In genomic region chr6:31441368-31442267, GRCh38 we compare ENCODE assay signal across 1 cellular context.
A peak's percentile ranks its signal among the peaks of the same experiment; 100 is the strongest.
TF ChIP-seq lines count a peak whose summit lies in the region.

No MANE protein-coding gene starts in this region.

TF ChIP-seq in HepG2, 621 proteins besides CTCF, POLR2A, EP300 and RAD21 (continued from another document and continues in another):
- TF ChIP-seq REST (IDR thresholded peaks at IDR 0.05; ENCODE audit: borderline replicate concordance in 1 of 2, low read depth in 1 of 2, low read length in 2 of 2) (no peak), RXRA (CRISPR knock-in tag; IDR thresholded peaks at IDR 0.05) (no peak; the same call in 1 of the 2 replicates), AFF4 (CRISPR knock-in tag; IDR thresholded peaks at IDR 0.05) (no peak), ZNF558 (CRISPR knock-in tag; IDR thresholded peaks at IDR 0.05; ENCODE audit: borderline replicate concordance) (no peak), YY1 (IDR thresholded peaks at IDR 0.05; ENCODE audit: insufficient read depth, insufficient replicate concordance, low read depth, low read length) (no peak), NAIF1 (CRISPR knock-in tag; IDR thresholded peaks at IDR 0.05; ENCODE audit: borderline replicate concordance) (no peak), STAT6 (CRISPR knock-in tag; IDR thresholded peaks at IDR 0.05; ENCODE audit: borderline replicate concordance) (no peak), TRAFD1 (CRISPR knock-in tag; IDR thresholded peaks at IDR 0.05; ENCODE audit: borderline replicate concordance) (no peak), ZBTB39 (CRISPR knock-in tag; IDR thresholded peaks at IDR 0.05) (no peak), ZNF350 (CRISPR knock-in tag; IDR thresholded peaks at IDR 0.05; ENCODE audit: borderline replicate concordance, low read depth) (no peak), ZNF543 (CRISPR knock-in tag; IDR thresholded peaks at IDR 0.05) (no peak), U2AF2 (IDR thresholded peaks at IDR 0.05; ENCODE audit: low read depth, low read length) (no peak), FOXP1 (IDR thresholded peaks at IDR 0.05) (no peak), FOXP1 (CRISPR knock-in tag; IDR thresholded peaks at IDR 0.05) (no peak), NFE2L2 (IDR thresholded peaks at IDR 0.05; ENCODE audit: low read length) (no peak), TAF1 (CRISPR knock-in tag; IDR thresholded peaks at IDR 0.05) (no peak), HOXA3 (CRISPR knock-in tag; IDR thresholded peaks at IDR 0.05) (peak; percentile 34; the same call in 1 of the 2 replicates), HOXA9 (CRISPR knock-in tag; IDR thresholded peaks at IDR 0.05; ENCODE audit: borderline replicate concordance) (no peak), ZNF510 (CRISPR knock-in tag; IDR thresholded peaks at IDR 0.05; ENCODE audit: low read depth) (no peak), ZNF44 (CRISPR knock-in tag; IDR thresholded peaks at IDR 0.05) (no peak), CREBL2 (CRISPR knock-in tag; IDR thresholded peaks at IDR 0.05; ENCODE audit: borderline replicate concordance) (no peak), SOX13 (IDR thresholded peaks at IDR 0.05) (no peak), SOX13 (CRISPR knock-in tag; conservative IDR thresholded peaks at IDR 0.05 in 1 of 2, IDR thresholded peaks at IDR 0.05 in 1 of 2) (no peak), ZNF180 (CRISPR knock-in tag; IDR thresholded peaks at IDR 0.05; ENCODE audit: borderline replicate concordance, low read depth) (no peak), MXD4 (CRISPR knock-in tag; IDR thresholded peaks at IDR 0.05) (no peak), ZNF329 (CRISPR knock-in tag; IDR thresholded peaks at IDR 0.05; ENCODE audit: low read depth) (no peak), ZSCAN12 (CRISPR knock-in tag; IDR thresholded peaks at IDR 0.05) (no peak), HNRNPK (IDR thresholded peaks at IDR 0.05; ENCODE audit: low read depth, low read length, poor library complexity, severe bottlenecking) (no peak), RFXANK (CRISPR knock-in tag; IDR thresholded peaks at IDR 0.05) (no peak), DZIP1 (CRISPR knock-in tag; IDR thresholded peaks at IDR 0.05) (peak; percentile 84; the same call in 1 of the 2 replicates), KLF6 (CRISPR knock-in tag; IDR thresholded peaks at IDR 0.05) (no peak), ZBTB14 (CRISPR knock-in tag; IDR thresholded peaks at IDR 0.05) (no peak), TEAD3 (CRISPR knock-in tag; optimal IDR thresholded peaks at IDR 0.05; ENCODE audit: borderline replicate concordance) (peak; percentile 37), RBM39 (IDR thresholded peaks at IDR 0.05; ENCODE audit: low read depth, low read length, poor library complexity, severe bottlenecking) (no peak), ZNF383 (CRISPR knock-in tag; IDR thresholded peaks at IDR 0.05; ENCODE audit: borderline replicate concordance) (no peak), TRIM24 (CRISPR knock-in tag; IDR thresholded peaks at IDR 0.05) (no peak), ZKSCAN5 (CRISPR knock-in tag; IDR thresholded peaks at IDR 0.05) (no peak), ZNF776 (CRISPR knock-in tag; IDR thresholded peaks at IDR 0.05) (no peak), ELK4 (CRISPR knock-in tag; IDR thresholded peaks at IDR 0.05; ENCODE audit: borderline replicate concordance) (no peak), ZFP1 (CRISPR knock-in tag; IDR thresholded peaks at IDR 0.05) (no peak), SNRNP70 (IDR thresholded peaks at IDR 0.05; ENCODE audit: low read depth, low read length) (no peak), PAWR (CRISPR knock-in tag; IDR thresholded peaks at IDR 0.05; ENCODE audit: borderline replicate concordance) (no peak), ZC3H4 (CRISPR knock-in tag; IDR thresholded peaks at IDR 0.05; ENCODE audit: borderline replicate concordance) (no peak), POGZ (CRISPR knock-in tag; IDR thresholded peaks at IDR 0.05) (no peak), SMAD9 (CRISPR knock-in tag; IDR thresholded peaks at IDR 0.05) (no peak), ZNF790 (CRISPR knock-in tag; IDR thresholded peaks at IDR 0.05; ENCODE audit: borderline replicate concordance) (no peak)
